17 cellular contexts compared by ENCODE assay signal in genomic region chr3:70829101-70829500, GRCh38.
DNase-seq lines count a peak whose midpoint lies in the region; ATAC-seq and TF ChIP-seq lines count a peak whose summit lies in the region.
"Had no signal": no experiment of that assay in that cellular context is flagged by ENCODE, and none has a peak within 500 bp of the region (broad histone marks: within the 10 kb centered on the region; RNA-seq: fewer than 3 reads in every experiment).

No MANE protein-coding gene starts in this region.

- TF ChIP-seq CTCF in astrocyte of the spinal cord (IDR thresholded peaks at IDR 0.05; ENCODE audit: low read depth, low read length): no peak

- ATAC-seq in right cardiac atrium (peak; percentile 44 to 71), Right ventricle myocardium superior (ENCODE audit: poor library complexity) (no peak), GM19397 (IDR thresholded peaks at IDR 0.05; ENCODE audit: unreplicated experiment) (no peak)

- intact Hi-C loops in right cardiac atrium (cut with DNase I): no loop called here
- intact Hi-C loops in Right ventricle myocardium superior (cut with DNase I): no loop called here

- in situ Hi-C loops in astrocyte of the spinal cord (cut with HindIII; ENCODE audit: low sequenced_read_pairs): no loop called here

- H3K27ac ChIP-seq in right cardiac atrium (ENCODE audit: low read length): no peak overlapping the region
- H3K27ac ChIP-seq: dorsolateral prefrontal cortex, SJSA1, thyroid gland had no signal

- WGBS in right cardiac atrium: 45% methylated on average over 6 of the region's 6 CpGs

- no peaks in the 10 kb centered on the region for H3K27me3 ChIP-seq in right cardiac atrium (ENCODE audit: control insufficient read depth, insufficient read depth)
- H3K27me3 ChIP-seq: dorsolateral prefrontal cortex, SJSA1, thyroid gland had no signal

- no peaks in the 10 kb centered on the region for H3K9me3 ChIP-seq in right cardiac atrium (ENCODE audit: control insufficient read depth, low read length)
- H3K9me3 ChIP-seq: SJSA1, thyroid gland had no signal

- H3K4me1 ChIP-seq in right cardiac atrium (ENCODE audit: control insufficient read depth, insufficient read depth, low read length): peaks cover 4% of the 10 kb centered on the region
- H3K4me1 ChIP-seq: thyroid gland had no signal

- H3K4me3 ChIP-seq in right cardiac atrium (ENCODE audit: low read length): no peak overlapping the region
- no peak overlapping the region for H3K4me3 ChIP-seq in astrocyte of the spinal cord (ENCODE audit: low read depth, low read length)
- H3K4me3 ChIP-seq: dorsolateral prefrontal cortex, SJSA1, thyroid gland had no signal

- no peak for DNase-seq in right cardiac atrium
- DNase-seq in Right ventricle myocardium superior: no peak
- DNase-seq in astrocyte of the spinal cord (ENCODE audit: low read depth, low spot score): peak; percentile 84
- DNase-seq in lung microvascular endothelial cell (ENCODE audit: low read depth in 2 of 2): peak; percentile 75 to 89
- no peak for DNase-seq in SW 1271 (lab: John Stamatoyannopoulos, UW)
- DNase-seq in NCI-H2196 treated with DMSO at 0.1 percent for 48 hours (lab: John Stamatoyannopoulos, UW; ENCODE audit: unreplicated experiment): no peak
- no peak for DNase-seq in NCI-H187 treated with DMSO at 0.1 percent for 48 hours (lab: John Stamatoyannopoulos, UW)
- DNase-seq: ACHN; DMS 273 treated with DMSO at 0.1 percent for 48 hours; dorsolateral prefrontal cortex; Karpas-422; NCI-H2081; NK-92 treated with Interleukin-12 subunit alpha and Interleukin-12 subunit beta, amount 100 ng/mL, for 24 hours; stimulated activated CD4-positive, alpha-beta T cell treated with anti-CD3 and anti-CD28 coated beads, Interleukin-12 subunit alpha, Interleukin-12 subunit beta, amount 100 ng/mL, for 4 hours; thyroid gland had no signal

Comparison
In these comparisons a context has a peak if more than half of its experiments do, and no peak if none do; other contexts are left out.
1. ATAC-seq: peak in right cardiac atrium (2 of 2); none in Right ventricle myocardium superior (single experiment) and GM19397 (single experiment).
2. DNase-seq: peak in astrocyte of the spinal cord (single experiment) and lung microvascular endothelial cell (2 of 2); none in right cardiac atrium (0 of 3), Right ventricle myocardium superior (single experiment), SW 1271 (0 of 2), NCI-H2196 treated with DMSO at 0.1 percent for 48 hours (single experiment) and NCI-H187 treated with DMSO at 0.1 percent for 48 hours (single experiment).